ENCODE assay signal across 15 cellular contexts in the genomic region with DNA sequence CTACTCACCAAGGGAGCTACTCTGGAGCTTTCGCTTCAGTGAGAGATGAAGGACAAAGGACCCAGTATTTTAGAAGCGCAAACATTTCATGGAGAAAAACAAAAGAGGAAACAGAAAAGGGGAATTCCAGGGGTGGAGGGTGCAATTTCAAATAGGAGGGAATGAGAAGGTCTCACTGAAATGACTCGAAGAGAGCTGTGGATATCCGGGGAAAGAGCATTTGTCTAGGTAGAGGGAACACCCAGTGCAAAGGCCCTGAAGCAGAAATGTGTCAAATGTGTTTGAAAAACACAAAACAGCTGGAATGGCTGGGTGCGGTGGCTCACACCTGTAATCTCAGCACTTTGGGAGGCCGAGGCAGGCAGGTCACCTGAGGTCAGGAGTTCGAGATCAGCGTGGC. TPM values are rescaled to one million over a fixed set of nuclear protein-coding genes. Genes with fewer than 3 reads are reported as not detected.
DNase-seq lines count a peak whose midpoint lies in the region; ATAC-seq, FAIRE-seq and TF ChIP-seq lines count a peak whose summit lies in the region.
"Had no signal": no experiment of that assay in that cellular context is flagged by ENCODE, and none has a peak within 500 bp of the region (broad histone marks: within the 10 kb centered on the region; RNA-seq: fewer than 3 reads in every experiment).

No MANE protein-coding gene starts in this region.

- BruUV-seq in MCF 10A (replicated peaks; lab: Mats Ljungman, UMichigan), result no TSS peak

- H3K9me3 ChIP-seq in breast epithelium, result no peaks in the 10 kb centered on the region
- no peaks in the 10 kb centered on the region for H3K9me3 ChIP-seq in trophoblast cell (ENCODE audit: insufficient read depth, low read depth, low read length)

- no peak for ATAC-seq in natural killer cell
- no peak for ATAC-seq in GM19351 (IDR thresholded peaks at IDR 0.05; ENCODE audit: unreplicated experiment)
- ATAC-seq: PC-3 had no signal

- CTCF ChIA-PET in MCF 10A (lab: Yijun Ruan, JAX), result interaction anchor here (0.6 to 26.5 kb wide), 14 partner anchors 8 to 876 kb away, joined by 3 to 471 read pairs (median 4); no protein-coding TSS in a partner anchor

- TF ChIP-seq POLR2A in breast epithelium (IDR thresholded peaks at IDR 0.05) (no peak), GM12891 (IDR thresholded peaks at IDR 0.05; ENCODE audit: low read depth, low read length) (no peak)

- H3K4me3 Mint-ChIP-seq in MCF 10A (ENCODE audit: unreplicated experiment), result peak overlapping the region; percentile 52
- H3K4me3 Mint-ChIP-seq in activated T-helper 2 cell treated with anti-CD3 and anti-CD28 coated beads, Interferon-gamma antibody, Interleukin-2, Interleukin-4, amounts not matched to agents 10 μg/mL and 5 μg/mL and 100 μg/mL, durations not matched to agents 14 hours and 24 hours and 36 hours (ENCODE audit: low read depth), result peak overlapping the region; percentile 65
- H3K4me3 Mint-ChIP-seq in natural killer cell, result peak overlapping the region; percentile 47

- no peak overlapping the region for H3K4me2 ChIP-seq in trophoblast cell (ENCODE audit: low read length)

- H4K91ac ChIP-seq in trophoblast cell (ENCODE audit: low read depth, low read length), result no peak overlapping the region

- peaks cover 25 to 29% of the 10 kb centered on the region in 2 donors for H3K4me1 ChIP-seq in breast epithelium
- peaks cover 10 to 29% of the 10 kb centered on the region in 2 experiments for H3K4me1 ChIP-seq in trophoblast cell (ENCODE audit: control insufficient read depth in 1 of 2, insufficient read depth in 2 of 2, low read length in 2 of 2)

- H3K36me3 Mint-ChIP-seq in MCF 10A (ENCODE audit: insufficient read depth, unreplicated experiment), result peaks cover 56% of the 10 kb centered on the region
- H3K36me3 Mint-ChIP-seq in activated T-helper 2 cell treated with anti-CD3 and anti-CD28 coated beads, Interferon-gamma antibody, Interleukin-2, Interleukin-4, amounts not matched to agents 10 μg/mL and 5 μg/mL and 100 μg/mL, durations not matched to agents 14 hours and 24 hours and 36 hours (ENCODE audit: low read depth), result peaks cover 65% of the 10 kb centered on the region
- no peaks in the 10 kb centered on the region for H3K36me3 Mint-ChIP-seq in natural killer cell

- TF ChIP-seq CTCF in MCF 10A (IDR thresholded peaks at IDR 0.05; ENCODE audit: unreplicated experiment), result no peak
- no peak for TF ChIP-seq CTCF in breast epithelium (IDR thresholded peaks at IDR 0.05)
- no peak for TF ChIP-seq CTCF in natural killer cell (IDR thresholded peaks at IDR 0.05)

- WGBS in trophoblast cell (ENCODE audit: extremely low coverage, insufficient coverage, insufficient read length), result no CpG with 5 or more reads among the region's 8 CpGs

- H3K9ac ChIP-seq in trophoblast cell (ENCODE audit: low read length), result no peak overlapping the region

- no peak overlapping the region for H3K27ac Mint-ChIP-seq in MCF 10A (ENCODE audit: low read depth, unreplicated experiment)
- H3K27ac Mint-ChIP-seq in activated T-helper 2 cell treated with anti-CD3 and anti-CD28 coated beads, Interferon-gamma antibody, Interleukin-2, Interleukin-4, amounts not matched to agents 10 μg/mL and 5 μg/mL and 100 μg/mL, durations not matched to agents 14 hours and 24 hours and 36 hours, result peak overlapping the region; percentile 31
- peak overlapping the region; percentile 92 to 97 for H3K27ac Mint-ChIP-seq in natural killer cell

- H3K79me2 ChIP-seq in trophoblast cell (ENCODE audit: control insufficient read depth, insufficient read depth, low read length, poor library complexity), result peaks cover 9% of the 10 kb centered on the region

- DNase-seq in MCF 10A (ENCODE audit: unreplicated experiment), result no peak
- no peak for DNase-seq in breast epithelium (ENCODE audit: low spot score in 2 of 2)
- DNase-seq in activated T-helper 2 cell treated with anti-CD3 and anti-CD28 coated beads, Interferon-gamma antibody, Interleukin-2, Interleukin-4, amounts not matched to agents 10 μg/mL and 5 μg/mL and 100 μg/mL, durations not matched to agents 14 hours and 24 hours and 36 hours (ENCODE audit: low spot score), result no peak
- no peak for DNase-seq in natural killer cell
- no peak for DNase-seq in GM12891 (ENCODE audit: insufficient read length, low spot score)
- DNase-seq in cerebellar cortex (ENCODE audit: low spot score), result no peak
- DNase-seq in trophoblast cell, result no peak
- DNase-seq: H9, NCI-H2081 treated with DMSO at 0.1 percent for 48 hours, occipital lobe had no signal

- intact Hi-C loops in MCF 10A (cut with micrococcal nuclease), result loop anchor here (5.0 kb wide), 2 partner anchors 512 to 647 kb away; partner anchors contain the start of gene TNRC6B
- intact Hi-C loops in breast epithelium (cut with DNase I; ENCODE audit: low total_unique reads), result loop anchor here (10.0 kb wide), 2 partner anchors 495 to 825 kb away; no protein-coding TSS in a partner anchor
- intact Hi-C loops in activated T-helper 2 cell treated with anti-CD3 and anti-CD28 coated beads, Interferon-gamma antibody, Interleukin-2, Interleukin-4, amounts not matched to agents 10 μg/mL and 5 μg/mL and 100 μg/mL, durations not matched to agents 14 hours and 24 hours and 36 hours (cut with micrococcal nuclease), result loop anchor here (5.0 kb wide), 3 partner anchors 402 to 1422 kb away; partner anchors contain the start of genes RBX1 and TNRC6B
- intact Hi-C loops in natural killer cell (cut with micrococcal nuclease), result loop anchor here (2.0 to 10.0 kb wide), 4 partner anchors 187 to 1115 kb away; partner anchors contain the start of gene CBX6

- no peak overlapping the region for H4K8ac ChIP-seq in trophoblast cell (ENCODE audit: low read depth, low read length)

- no peak overlapping the region for H3K4ac ChIP-seq in trophoblast cell (ENCODE audit: low read depth, low read length)

- H3K27me3 ChIP-seq in breast epithelium, result no peaks in the 10 kb centered on the region
- no peaks in the 10 kb centered on the region for H3K27me3 ChIP-seq in trophoblast cell (ENCODE audit: insufficient read depth, low read length)

- H2AK5ac ChIP-seq in trophoblast cell (ENCODE audit: low read length), result no peak overlapping the region

- H3K4me3 ChIP-seq in breast epithelium, result no peak overlapping the region
- H3K4me3 ChIP-seq in trophoblast cell (ENCODE audit: low read depth, low read length), result no peak overlapping the region

- H3K27me3 Mint-ChIP-seq in MCF 10A (ENCODE audit: insufficient read depth, unreplicated experiment) (no peaks in the 10 kb centered on the region), natural killer cell (ENCODE audit: low read depth in 2 of 2) (no peaks in the 10 kb centered on the region)
- no peaks in the 10 kb centered on the region for H3K27me3 Mint-ChIP-seq in activated T-helper 2 cell treated with anti-CD3 and anti-CD28 coated beads, Interferon-gamma antibody, Interleukin-2, Interleukin-4, amounts not matched to agents 10 μg/mL and 5 μg/mL and 100 μg/mL, durations not matched to agents 14 hours and 24 hours and 36 hours (ENCODE audit: low read depth)

- no peak overlapping the region for H2AFZ ChIP-seq in trophoblast cell (ENCODE audit: insufficient read depth, low read length, poor library complexity)

- H3K27ac ChIP-seq in breast epithelium (no peak overlapping the region), trophoblast cell (ENCODE audit: low read depth, low read length) (no peak overlapping the region)

- H3K36me3 ChIP-seq in breast epithelium, result no peaks in the 10 kb centered on the region
- peaks cover 19 to 25% of the 10 kb centered on the region in 2 experiments for H3K36me3 ChIP-seq in trophoblast cell (ENCODE audit: control insufficient read depth in 1 of 2, insufficient read depth in 2 of 2, low read length in 2 of 2)

- no peaks in the 10 kb centered on the region for H3K9me3 Mint-ChIP-seq in MCF 10A (ENCODE audit: unreplicated experiment)
- H3K9me3 Mint-ChIP-seq in activated T-helper 2 cell treated with anti-CD3 and anti-CD28 coated beads, Interferon-gamma antibody, Interleukin-2, Interleukin-4, amounts not matched to agents 10 μg/mL and 5 μg/mL and 100 μg/mL, durations not matched to agents 14 hours and 24 hours and 36 hours, result no peaks in the 10 kb centered on the region
- H3K9me3 Mint-ChIP-seq in natural killer cell, result no peaks in the 10 kb centered on the region
- H3K9me3 Mint-ChIP-seq: H9 had no signal

- no peak for FAIRE-seq in GM12891 (lab: Jason Lieb, UNC)
- FAIRE-seq: colon had no signal

- H2BK5ac ChIP-seq in trophoblast cell (ENCODE audit: low read depth, low read length, poor library complexity), result no peak overlapping the region

- no peak overlapping the region for H3K18ac ChIP-seq in trophoblast cell (ENCODE audit: low read length)

- H3K4me1 Mint-ChIP-seq in MCF 10A (ENCODE audit: insufficient read depth, unreplicated experiment), result peaks cover 51% of the 10 kb centered on the region
- peaks cover 59% of the 10 kb centered on the region for H3K4me1 Mint-ChIP-seq in activated T-helper 2 cell treated with anti-CD3 and anti-CD28 coated beads, Interferon-gamma antibody, Interleukin-2, Interleukin-4, amounts not matched to agents 10 μg/mL and 5 μg/mL and 100 μg/mL, durations not matched to agents 14 hours and 24 hours and 36 hours (ENCODE audit: low read depth)
- H3K4me1 Mint-ChIP-seq in natural killer cell, result peaks cover 47 to 72% of the 10 kb centered on the region in 2 donors

- no peak overlapping the region for H3K23ac ChIP-seq in trophoblast cell (ENCODE audit: low read length)

- POLR2A ChIA-PET in MCF 10A (lab: Yijun Ruan, JAX), result interaction anchor here (2.0 to 5.1 kb wide), 5 partner anchors 10 to 514 kb away, joined by 6 to 85 read pairs (median 21); partner anchors contain the start of genes ATF4, MIEF1 and RPL3

- no peak overlapping the region for H2BK120ac ChIP-seq in trophoblast cell (ENCODE audit: insufficient read depth, low read length, poor library complexity)

- no peak overlapping the region for H4K12ac ChIP-seq in trophoblast cell (ENCODE audit: low read depth, low read length)

- H3K14ac ChIP-seq in trophoblast cell (ENCODE audit: low read length), result no peak overlapping the region

- no peak overlapping the region for H2BK12ac ChIP-seq in trophoblast cell (ENCODE audit: low read length)

- peaks cover 5% of the 10 kb centered on the region for H3K79me1 ChIP-seq in trophoblast cell (ENCODE audit: low read length)

RNA-seq across cellular contexts. Expression of gene RPS19BP1, which starts 2.4 kb away (rescaled TPM):
- total RNA-seq in MCF 10A (2022) (104 and 106 TPM in 2 replicates), breast epithelium (100 to 1,000 TPM; 112 to 177 (median 159) TPM), natural killer cell (10 to 100 TPM; 56.7 to 66.5 (median 61.3) TPM)
- 76.9 and 78.4 TPM in 2 replicates for total RNA-seq in activated T-helper 2 cell treated with anti-CD3 and anti-CD28 coated beads, Interferon-gamma antibody, Interleukin-2, Interleukin-4, amounts not matched to agents 10 μg/mL and 5 μg/mL and 100 μg/mL, durations not matched to agents 14 hours and 24 hours and 36 hours
- 62.8 TPM for polyA plus RNA-seq in GM12891 (2012; ENCODE audit: low read depth, missing spikeins)
- 87.1 and 87.7 TPM in 2 replicates for polyA plus RNA-seq in trophoblast cell (2013)

RNA-seq across cellular contexts. Expression of gene ATF4, which starts 9.8 kb away (rescaled TPM):
- total RNA-seq in MCF 10A (2022), result 717 and 764 TPM in 2 replicates
- 100 to 1,000 TPM; 339 to 403 (median 347) TPM for total RNA-seq in breast epithelium
- 339 and 348 TPM in 2 replicates for total RNA-seq in activated T-helper 2 cell treated with anti-CD3 and anti-CD28 coated beads, Interferon-gamma antibody, Interleukin-2, Interleukin-4, amounts not matched to agents 10 μg/mL and 5 μg/mL and 100 μg/mL, durations not matched to agents 14 hours and 24 hours and 36 hours
- total RNA-seq in natural killer cell, result 100 to 1,000 TPM; 235 to 242 (median 238) TPM
- polyA plus RNA-seq in GM12891 (2012; ENCODE audit: low read depth, missing spikeins), result 491 TPM
- polyA plus RNA-seq in trophoblast cell (2013), result 602 and 615 TPM in 2 replicates

RNA-seq across cellular contexts. Expression of gene MIEF1, which starts 28.0 kb away (rescaled TPM):
- total RNA-seq in MCF 10A (2022) (37.0 and 40.2 TPM in 2 replicates), breast epithelium (10 to 100 TPM; 19.7 to 24.3 (median 22.9) TPM), natural killer cell (10 to 100 TPM; 16.1 to 27.6 (median 25.1) TPM)
- 46.9 and 47.5 TPM in 2 replicates for total RNA-seq in activated T-helper 2 cell treated with anti-CD3 and anti-CD28 coated beads, Interferon-gamma antibody, Interleukin-2, Interleukin-4, amounts not matched to agents 10 μg/mL and 5 μg/mL and 100 μg/mL, durations not matched to agents 14 hours and 24 hours and 36 hours
- polyA plus RNA-seq in GM12891 (2012; ENCODE audit: low read depth, missing spikeins), result 19.6 TPM
- 26.5 and 27.5 TPM in 2 replicates for polyA plus RNA-seq in trophoblast cell (2013)

RNA-seq across cellular contexts. Expression of gene CACNA1I, which starts 40.4 kb away (rescaled TPM):
- total RNA-seq in MCF 10A (2022), result 0.02 TPM in 2 replicates
- under 1 TPM; 0.32 to 0.44 (median 0.33) TPM for total RNA-seq in breast epithelium
- 0.09 TPM in 2 replicates for total RNA-seq in activated T-helper 2 cell treated with anti-CD3 and anti-CD28 coated beads, Interferon-gamma antibody, Interleukin-2, Interleukin-4, amounts not matched to agents 10 μg/mL and 5 μg/mL and 100 μg/mL, durations not matched to agents 14 hours and 24 hours and 36 hours
- total RNA-seq in natural killer cell, result under 1 TPM; 0.05 to 0.83 (median 0.72) TPM
- not detected for polyA plus RNA-seq in GM12891 (2012; ENCODE audit: low read depth, missing spikeins)
- 0.08 and 0.10 TPM in 2 replicates for polyA plus RNA-seq in trophoblast cell (2013)
- total RNA-seq: fibroblast of villous mesenchyme, PC-3 had no signal
- polyA plus RNA-seq: keratinocyte had no signal
